8 cellular contexts compared by ENCODE assay signal in the genomic region with DNA sequence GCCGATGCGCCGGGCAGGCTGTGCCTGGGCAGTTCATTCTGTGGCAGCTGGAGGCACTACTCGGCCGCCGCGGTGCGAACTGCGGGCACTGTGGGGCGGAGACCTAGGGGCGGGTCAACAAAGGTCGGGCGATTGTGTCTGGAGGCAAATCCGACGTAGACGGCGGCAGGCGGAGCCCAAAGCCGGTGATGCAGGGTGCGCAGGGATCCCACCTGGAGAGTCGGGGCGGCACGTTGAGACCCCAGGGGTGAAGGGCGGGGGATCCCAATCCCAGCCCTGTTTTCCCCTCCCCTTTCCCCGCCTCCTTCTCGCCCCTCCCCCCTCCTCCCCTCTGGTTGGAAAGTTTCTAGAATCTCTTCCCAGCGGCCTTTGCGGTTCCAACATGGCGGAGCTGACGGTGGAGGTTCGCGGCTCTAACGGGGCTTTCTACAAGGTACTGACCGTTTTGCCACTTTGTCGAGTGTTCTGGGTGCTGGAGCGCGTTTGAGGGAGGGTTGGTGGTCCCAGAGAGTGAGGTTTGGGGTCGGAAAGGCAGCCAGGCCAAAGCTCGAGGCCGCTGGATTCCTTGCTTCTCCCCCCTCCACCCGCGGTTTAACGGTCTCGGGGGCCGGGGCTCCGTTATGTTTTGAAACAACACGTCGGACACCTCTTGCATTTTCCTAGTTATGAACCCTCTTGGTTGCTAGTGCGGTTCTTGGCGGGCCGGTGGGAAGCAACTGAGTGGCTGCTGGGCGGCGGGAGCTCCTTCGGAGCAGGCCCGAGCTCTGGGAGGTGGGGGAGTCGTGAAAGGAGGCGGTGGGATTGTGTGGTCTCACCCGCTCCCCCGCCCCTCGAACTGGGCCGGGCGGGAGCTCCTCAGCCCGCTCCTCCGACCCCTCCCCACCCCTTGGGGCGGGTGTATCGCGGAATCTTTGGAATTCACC. TPM values are rescaled to one million over a fixed set of nuclear protein-coding genes. Genes with fewer than 3 reads are reported as not detected.
A peak's percentile ranks its signal among the peaks of the same experiment; 100 is the strongest.
DNase-seq lines count a peak whose midpoint lies in the region; ATAC-seq, FAIRE-seq and TF ChIP-seq lines count a peak whose summit lies in the region.

TSS of gene FXR1 (plus strand) at position 367 of the 923 bp plus-strand sequence. CDS start at position 383, 16 bp downstream.

- TF ChIP-seq CTCF in WI38 (IDR thresholded peaks at IDR 0.05; ENCODE audit: low read depth, low read length) = peak; percentile 47
- TF ChIP-seq CTCF in bronchial epithelial cell (IDR thresholded peaks at IDR 0.05; ENCODE audit: insufficient read depth, low read length, severe bottlenecking) = peak; percentile 82

- DNase-seq in AG08396 (ENCODE audit: low spot score) (peak; percentile 87), NCI-H2227 (lab: John Stamatoyannopoulos, UW; ENCODE audit: unreplicated experiment) (peak; percentile 91), bronchial epithelial cell (ENCODE audit: low read depth) (peak; percentile 76), immature natural killer cell (peak; percentile 89 to 91 (median 90))
- peak; percentile 83 to 89 for DNase-seq in stimulated activated CD4-positive, alpha-beta T cell treated with anti-CD3 and anti-CD28 coated beads, Interleukin-12 subunit alpha, Interleukin-12 subunit beta, amount 100 ng/mL, for 24 hours (ENCODE audit: low read depth in 2 of 2)

- H3K4me3 ChIP-seq in WI38 (ENCODE audit: low read depth, low read length) (peak within 1 kb of the TSS; percentile 99), bronchial epithelial cell (ENCODE audit: low read depth, low read length) (peak within 1 kb of the TSS; percentile 97)

- H3K9me3 Mint-ChIP-seq in immature natural killer cell = no peaks in the 10 kb centered on the region

- H3K36me3 Mint-ChIP-seq in immature natural killer cell = no peaks in the 10 kb centered on the region

- peaks cover 52 to 58% of the 10 kb centered on the region in 2 donors for H3K4me1 Mint-ChIP-seq in immature natural killer cell

- H3K27me3 Mint-ChIP-seq in immature natural killer cell (ENCODE audit: low read depth in 3 of 3) = peaks cover 10 to 12% (median 10%) of the 10 kb centered on the region in 3 donors

- ATAC-seq in GM18907 (IDR thresholded peaks at IDR 0.05; ENCODE audit: unreplicated experiment) = peak; percentile 100
- peak; percentile 99 for ATAC-seq in HG03159 (IDR thresholded peaks at IDR 0.05; ENCODE audit: unreplicated experiment)

- H3K36me3 ChIP-seq in bronchial epithelial cell (ENCODE audit: control insufficient read depth, insufficient read depth, low read length) = peaks cover 1% of the 10 kb centered on the region

- no peak for FAIRE-seq in bronchial epithelial cell (lab: Jason Lieb, UNC)

- peak within 1 kb of the TSS; percentile 94 to 97 (median 97) for H3K4me3 Mint-ChIP-seq in immature natural killer cell

- H3K27ac Mint-ChIP-seq in immature natural killer cell = peak within 1 kb of the TSS; percentile 88 to 99 (median 96)

- no peaks in the 10 kb centered on the region for H3K27me3 ChIP-seq in bronchial epithelial cell (ENCODE audit: control insufficient read depth, insufficient read depth, low read length)

RNA-seq across cellular contexts. Expression of gene FXR1, which starts in this region (rescaled TPM):
- total RNA-seq in bronchial epithelial cell = 112 and 144 TPM in 2 replicates
- polyA plus RNA-seq in immature natural killer cell = 10 to 100 TPM; 38.0 to 46.9 (median 42.0) TPM

Comparison
In these comparisons a context has a peak if more than half of its experiments do, and no peak if none do; other contexts are left out.
1. Peak in every context shown above with its lines: DNase-seq, ATAC-seq and H3K4me3 ChIP-seq.